Comparison of ENCODE assay signal across 10 cellular contexts in the genomic region with DNA sequence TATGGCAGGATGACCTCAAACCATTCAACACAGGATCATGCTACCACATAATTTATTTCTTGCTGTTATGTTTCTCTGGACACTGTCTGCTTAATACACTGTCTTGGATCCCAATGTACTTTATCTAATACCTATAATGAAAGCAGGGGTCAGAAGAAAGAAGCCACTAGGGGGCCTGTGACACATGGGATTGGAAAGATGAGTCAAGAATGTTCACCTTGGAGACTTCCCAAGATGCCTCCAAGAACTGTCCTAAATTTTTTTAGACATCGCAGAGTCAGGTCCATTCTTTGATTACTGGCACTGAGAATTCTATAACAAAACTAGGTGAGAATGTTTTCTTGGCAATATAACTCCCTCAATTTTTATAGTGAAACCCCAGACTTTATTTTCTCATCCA.
DNase-seq lines count a peak whose midpoint lies in the region; TF ChIP-seq lines count a peak whose summit lies in the region.
"Had no signal": no experiment of that assay in that cellular context is flagged by ENCODE, and none has a peak within 500 bp of the region (broad histone marks: within the 10 kb centered on the region; RNA-seq: fewer than 3 reads in every experiment).

No MANE protein-coding gene starts in this region.

- H4K8ac ChIP-seq in mesendoderm (ENCODE audit: low read depth, low read length) = no peak overlapping the region

- H3K56ac ChIP-seq in mesendoderm (ENCODE audit: low read length) = no peak overlapping the region

- H3K36me3 ChIP-seq in Peyer's patch (no peaks in the 10 kb centered on the region), mesendoderm (ENCODE audit: control insufficient read depth, insufficient read depth, low read length) (no peaks in the 10 kb centered on the region)

- H3K79me2 ChIP-seq in mesendoderm (ENCODE audit: control insufficient read depth, insufficient read depth, low read length) = no peaks in the 10 kb centered on the region

- H3K4ac ChIP-seq in mesendoderm (ENCODE audit: low read depth, low read length) = no peak overlapping the region

- H3K4me1 ChIP-seq in Peyer's patch = no peaks in the 10 kb centered on the region
- H3K4me1 ChIP-seq in mesendoderm (ENCODE audit: control insufficient read depth, low read depth, low read length) = no peaks in the 10 kb centered on the region

- H3K27me3 ChIP-seq in Peyer's patch (no peaks in the 10 kb centered on the region), mesendoderm (ENCODE audit: insufficient read depth, low read length, poor library complexity) (no peaks in the 10 kb centered on the region)

- H3K9me3 ChIP-seq in Peyer's patch = no peaks in the 10 kb centered on the region

- no peak overlapping the region for H3K23ac ChIP-seq in mesendoderm (ENCODE audit: low read length)

- DNase-seq in NCI-H146 (lab: John Stamatoyannopoulos, UW) (peak; percentile 22), NCI-H146 treated with DMSO at 0.1 percent for 48 hours (lab: John Stamatoyannopoulos, UW; ENCODE audit: unreplicated experiment) (no peak), GM20000 (ENCODE audit: low spot score) (peak; percentile 12), Peyer's patch (peak in 1 of 3 donors; percentile 46), mesendoderm (peak; percentile 28), SW 1271 (lab: John Stamatoyannopoulos, UW) (no peak), iPS-NIHi11 (ENCODE audit: low spot score) (no peak)
- DNase-seq in activated T-cell treated with anti-CD3 and anti-CD28 coated beads, Interleukin-2, amount 50 U/mL, for 1 hour = no peak
- DNase-seq: stimulated activated CD4-positive, alpha-beta T cell treated with anti-CD3 and anti-CD28 coated beads, Interleukin-12 subunit alpha, Interleukin-12 subunit beta, amount 100 ng/mL, for 4 hours had no signal

- TF ChIP-seq CTCF in GM20000 (IDR thresholded peaks at IDR 0.05; ENCODE audit: extremely low read depth, missing control alignments) = peak; percentile 50
- peak in 4 of 6 experiments; percentile 14 to 32 (median 24) for TF ChIP-seq CTCF in Peyer's patch (IDR thresholded peaks at IDR 0.05)

- no CpG with 5 or more reads among the region's 1 CpG for WGBS in mesendoderm (ENCODE audit: extremely low coverage, insufficient coverage, low lambda C conversion rate)

- H2BK15ac ChIP-seq in mesendoderm (replicated peaks; ENCODE audit: low read depth) = no peak overlapping the region

- TF ChIP-seq POLR2A in Peyer's patch (IDR thresholded peaks at IDR 0.05) = no peak

- H2BK5ac ChIP-seq in mesendoderm (ENCODE audit: low read length) = no peak overlapping the region

- H3K4me3 ChIP-seq in Peyer's patch = no peak overlapping the region
- H3K4me3 ChIP-seq in mesendoderm (ENCODE audit: low read length) = no peak overlapping the region
- H3K4me3 ChIP-seq: lung had no signal

- H3K27ac ChIP-seq in Peyer's patch (no peak overlapping the region), mesendoderm (ENCODE audit: low read depth, low read length) (no peak overlapping the region)

- H3K9ac ChIP-seq in mesendoderm (ENCODE audit: low read length) = no peak overlapping the region

- H2AK5ac ChIP-seq in mesendoderm (ENCODE audit: low read length) = no peak overlapping the region

- H4K5ac ChIP-seq in mesendoderm (ENCODE audit: low read length) = no peak overlapping the region

- H3K18ac ChIP-seq in mesendoderm (ENCODE audit: low read length) = no peak overlapping the region

- no peak overlapping the region for H3K4me2 ChIP-seq in mesendoderm (ENCODE audit: low read length)

- H3K79me1 ChIP-seq in mesendoderm (ENCODE audit: low read length) = no peaks in the 10 kb centered on the region

- H2BK120ac ChIP-seq in mesendoderm (ENCODE audit: low read depth, low read length) = no peak overlapping the region

Comparison
In these comparisons a context has a peak if more than half of its experiments do, and no peak if none do; other contexts are left out.
1. DNase-seq: peak in NCI-H146 (single experiment), GM20000 (single experiment) and mesendoderm (single experiment); none in NCI-H146 treated with DMSO at 0.1 percent for 48 hours (single experiment), SW 1271 (0 of 2), iPS-NIHi11 (single experiment) and activated T-cell treated with anti-CD3 and anti-CD28 coated beads, Interleukin-2, amount 50 U/mL, for 1 hour (single experiment).